Comparison of ENCODE assay signal across 6 cellular contexts in the genomic region with DNA sequence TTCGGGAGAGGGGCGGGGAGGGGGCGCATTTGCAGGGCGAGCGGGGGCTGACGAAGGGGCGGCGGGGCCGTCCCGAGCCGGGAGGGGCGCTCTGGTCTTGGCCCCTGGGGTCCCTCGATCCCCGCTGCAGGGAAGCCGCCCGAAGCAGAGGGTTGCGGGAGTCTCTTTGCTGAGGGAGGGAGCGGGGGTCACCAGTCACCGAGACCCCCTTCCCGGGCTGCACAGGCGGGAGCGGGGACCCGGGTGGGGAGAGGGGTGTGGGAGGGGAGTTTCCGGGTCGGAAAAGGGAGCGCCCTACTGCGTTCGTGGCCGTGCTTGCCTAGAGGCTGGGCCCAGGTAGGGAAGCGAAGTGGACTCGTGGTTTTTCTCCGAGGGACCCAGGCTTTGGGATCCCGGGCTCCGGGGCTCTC. TPM values are rescaled to one million over a fixed set of nuclear protein-coding genes. Genes with fewer than 3 reads are reported as not detected.
DNase-seq lines count a peak whose midpoint lies in the region; ATAC-seq and TF ChIP-seq lines count a peak whose summit lies in the region.

No MANE protein-coding gene starts in this region.

- peak; percentile 18 for ATAC-seq in HG02623 (IDR thresholded peaks at IDR 0.05; ENCODE audit: unreplicated experiment)
- no peak for ATAC-seq in natural killer cell
- no peak for ATAC-seq in HG03571 (IDR thresholded peaks at IDR 0.05; ENCODE audit: unreplicated experiment)

- no peak for DNase-seq in A673 (ENCODE audit: low spot score)
- no peak for DNase-seq in astrocyte of the cerebellum (ENCODE audit: low read depth)
- no peak for DNase-seq in natural killer cell
- DNase-seq in central memory CD4-positive, alpha-beta T cell: no peak

- H3K27ac Mint-ChIP-seq in natural killer cell: no peak overlapping the region

- in situ Hi-C loops in astrocyte of the cerebellum (cut with HindIII; ENCODE audit: low sequenced_read_pairs): no loop called here

- intact Hi-C loops in A673 (cut with micrococcal nuclease; ENCODE audit: unreplicated experiment): no loop called here
- intact Hi-C loops in natural killer cell (cut with micrococcal nuclease): no loop called here

- peak overlapping the region; percentile 79 for H3K4me3 ChIP-seq in A673 (ENCODE audit: low read depth, low read length, poor library complexity, severe bottlenecking)
- peak overlapping the region; percentile 82 for H3K4me3 ChIP-seq in astrocyte of the cerebellum (ENCODE audit: low read depth, low read length)

- TF ChIP-seq CTCF in A673 (conservative IDR thresholded peaks at IDR 0.05; ENCODE audit: low read depth, low read length) (no peak), astrocyte of the cerebellum (IDR thresholded peaks at IDR 0.05; ENCODE audit: low read depth, low read length, missing control alignments) (no peak), natural killer cell (IDR thresholded peaks at IDR 0.05) (no peak)

- no peaks in the 10 kb centered on the region for H3K27me3 ChIP-seq in A673 (replicated peaks; ENCODE audit: insufficient read depth, low read depth, low read length, poor library complexity)

- no peaks in the 10 kb centered on the region for H3K9me3 Mint-ChIP-seq in natural killer cell

- no peaks in the 10 kb centered on the region for H3K36me3 Mint-ChIP-seq in natural killer cell

- H3K9me3 ChIP-seq in A673 (ENCODE audit: low read depth, low read length, poor library complexity, severe bottlenecking): no peaks in the 10 kb centered on the region

- BruUV-seq in A673 (replicated peaks; lab: Mats Ljungman, UMichigan): no TSS peak

- peaks cover 6 to 11% of the 10 kb centered on the region in 2 donors for H3K4me1 Mint-ChIP-seq in natural killer cell

- H3K27me3 Mint-ChIP-seq in natural killer cell (ENCODE audit: low read depth in 2 of 2): peaks cover 3 to 4% of the 10 kb centered on the region in 2 donors

- H3K4me1 ChIP-seq in A673 (ENCODE audit: insufficient read depth, low read length, poor library complexity, severe bottlenecking): peaks cover 14% of the 10 kb centered on the region

- POLR2A ChIA-PET in A673 (lab: Charles Lee; ENCODE audit: low non-redundant PET): interaction anchor here (0.7 kb wide), 1 partner anchor 1918 kb away, joined by 4 read pairs; no protein-coding TSS in a partner anchor

- peak overlapping the region; percentile 81 for H3K27ac ChIP-seq in A673 (ENCODE audit: low read depth, low read length, poor library complexity, severe bottlenecking)

- CTCF ChIA-PET in A673 (lab: Charles Lee): no interaction called here

- peak overlapping the region; percentile 72 for H3K4me3 Mint-ChIP-seq in natural killer cell

- peaks cover 4% of the 10 kb centered on the region for H3K36me3 ChIP-seq in A673 (ENCODE audit: insufficient read depth, low read length, poor library complexity, severe bottlenecking)

RNA-seq across cellular contexts. Expression of gene AP1S1, which starts 0.4 kb away (rescaled TPM):
- total RNA-seq in A673 (2021) (71.3 and 79.0 TPM in 2 replicates), natural killer cell (1 to 10 TPM; 4.3 to 7.0 (median 5.0) TPM)

RNA-seq across cellular contexts. Expression of gene VGF, which starts 10.7 kb away (rescaled TPM):
- 14.4 and 16.0 TPM in 2 replicates for total RNA-seq in A673 (2021)
- not detected for total RNA-seq in natural killer cell

RNA-seq across cellular contexts. Expression of gene NAT16, which starts 25.4 kb away (rescaled TPM):
- total RNA-seq in A673 (2021): not detected in 2 replicates
- total RNA-seq in natural killer cell: not detected

RNA-seq across cellular contexts. Expression of gene SERPINE1, which starts 27.8 kb away (rescaled TPM):
- total RNA-seq in A673 (2021): 4.7 and 5.3 TPM in 2 replicates
- 1 to 10 TPM in 2 of 3 donors, under 1 TPM in 1; 0.48 to 5.5 (median 1.1) TPM for total RNA-seq in natural killer cell

RNA-seq across cellular contexts. Expression of gene MOGAT3, which starts 46.1 kb away (rescaled TPM):
- total RNA-seq in A673 (2021): not detected in 2 replicates
- total RNA-seq in natural killer cell: not detected

Comparison
In these comparisons a context has a peak if more than half of its experiments do, and no peak if none do; other contexts are left out.
1. RNA of gene VGF, which starts 10.7 kb away (total RNA-seq): 14.4 to 16.0 TPM in A673; not detected in natural killer cell; every median in the first group is over 10 times any median in the second.